ENCODE assay signal across 1 cellular context in genomic region chr20:63082308-63082938, GRCh38.
TF ChIP-seq lines count a peak whose summit lies in the region.

No MANE protein-coding gene starts in this region.

TF ChIP-seq in HepG2, 621 proteins besides CTCF, POLR2A, EP300 and RAD21 (continued from another document and continues in another):
- peak; percentile 36; the same call in 1 of the 2 replicates for TF ChIP-seq RERE (CRISPR knock-in tag; IDR thresholded peaks at IDR 0.05; ENCODE audit: low read depth)
- TF ChIP-seq, protein P1, sequence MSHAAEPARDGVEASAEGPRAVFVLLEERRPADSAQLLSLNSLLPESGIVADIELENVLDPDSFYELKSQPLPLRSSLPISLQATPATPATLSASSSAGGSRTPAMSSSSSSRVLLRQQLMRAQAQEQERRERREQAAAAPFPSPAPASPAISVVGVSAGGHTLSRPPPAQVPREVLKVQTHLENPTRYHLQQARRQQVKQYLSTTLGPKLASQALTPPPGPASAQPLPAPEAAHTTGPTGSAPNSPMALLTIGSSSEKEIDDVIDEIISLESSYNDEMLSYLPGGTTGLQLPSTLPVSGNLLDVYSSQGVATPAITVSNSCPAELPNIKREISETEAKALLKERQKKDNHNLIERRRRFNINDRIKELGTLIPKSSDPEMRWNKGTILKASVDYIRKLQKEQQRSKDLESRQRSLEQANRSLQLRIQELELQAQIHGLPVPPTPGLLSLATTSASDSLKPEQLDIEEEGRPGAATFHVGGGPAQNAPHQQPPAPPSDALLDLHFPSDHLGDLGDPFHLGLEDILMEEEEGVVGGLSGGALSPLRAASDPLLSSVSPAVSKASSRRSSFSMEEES (CRISPR knock-in tag; IDR thresholded peaks at IDR 0.05) = peak; percentile 90
- TF ChIP-seq EEA1 (CRISPR knock-in tag; IDR thresholded peaks at IDR 0.05; ENCODE audit: borderline replicate concordance) = peak; percentile 93
- TF ChIP-seq ZBTB14 (CRISPR knock-in tag; IDR thresholded peaks at IDR 0.05) = no peak
- no peak for TF ChIP-seq ZSCAN5A (CRISPR knock-in tag; IDR thresholded peaks at IDR 0.05; ENCODE audit: borderline replicate concordance)
- TF ChIP-seq CENPX (CRISPR knock-in tag; IDR thresholded peaks at IDR 0.05) = no peak
- no peak for TF ChIP-seq CSRNP1 (CRISPR knock-in tag; IDR thresholded peaks at IDR 0.05)
- TF ChIP-seq PAX8 (CRISPR knock-in tag; IDR thresholded peaks at IDR 0.05; ENCODE audit: borderline replicate concordance) = peak; percentile 96; the same call in 1 of the 2 replicates
- TF ChIP-seq, protein P2, sequence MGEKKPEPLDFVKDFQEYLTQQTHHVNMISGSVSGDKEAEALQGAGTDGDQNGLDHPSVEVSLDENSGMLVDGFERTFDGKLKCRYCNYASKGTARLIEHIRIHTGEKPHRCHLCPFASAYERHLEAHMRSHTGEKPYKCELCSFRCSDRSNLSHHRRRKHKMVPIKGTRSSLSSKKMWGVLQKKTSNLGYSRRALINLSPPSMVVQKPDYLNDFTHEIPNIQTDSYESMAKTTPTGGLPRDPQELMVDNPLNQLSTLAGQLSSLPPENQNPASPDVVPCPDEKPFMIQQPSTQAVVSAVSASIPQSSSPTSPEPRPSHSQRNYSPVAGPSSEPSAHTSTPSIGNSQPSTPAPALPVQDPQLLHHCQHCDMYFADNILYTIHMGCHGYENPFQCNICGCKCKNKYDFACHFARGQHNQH (CRISPR knock-in tag; IDR thresholded peaks at IDR 0.05) = peak; percentile 90
- TF ChIP-seq ZNF720 (CRISPR knock-in tag; IDR thresholded peaks at IDR 0.05) = 0 out of 2 replicates have a peak, but pooled peaks have one; percentile 37
- TF ChIP-seq YEATS4 (CRISPR knock-in tag; IDR thresholded peaks at IDR 0.05; ENCODE audit: borderline replicate concordance) = peak; percentile 41; the same call in 1 of the 2 replicates
- no peak for TF ChIP-seq MAFG (CRISPR knock-in tag; IDR thresholded peaks at IDR 0.05)
- no peak for TF ChIP-seq SP5 (CRISPR knock-in tag; IDR thresholded peaks at IDR 0.05; ENCODE audit: borderline replicate concordance, low read depth)
- TF ChIP-seq GZF1 (CRISPR knock-in tag; IDR thresholded peaks at IDR 0.05) = peak; percentile 88
- no peak for TF ChIP-seq ATRX (CRISPR knock-in tag; IDR thresholded peaks at IDR 0.05; ENCODE audit: borderline replicate concordance)
- no peak for TF ChIP-seq PHB2 (IDR thresholded peaks at IDR 0.05; ENCODE audit: partially characterized antibody)
- TF ChIP-seq ISX (CRISPR knock-in tag; conservative IDR thresholded peaks at IDR 0.05) = peak; percentile 89; the same call in 1 of the 2 replicates
- peak; percentile 83 for TF ChIP-seq MEF2D (CRISPR knock-in tag; IDR thresholded peaks at IDR 0.05)
- TF ChIP-seq CCDC6 (CRISPR knock-in tag; IDR thresholded peaks at IDR 0.05) = peak; percentile 80; the same call in 1 of the 2 replicates
- no peak; the same call in 1 of the 2 replicates for TF ChIP-seq NFYB (CRISPR knock-in tag; IDR thresholded peaks at IDR 0.05)
- TF ChIP-seq KDM2A (CRISPR knock-in tag; IDR thresholded peaks at IDR 0.05; ENCODE audit: borderline replicate concordance, low read depth) = peak; percentile 88
- no peak for TF ChIP-seq SCMH1 (CRISPR knock-in tag; IDR thresholded peaks at IDR 0.05; ENCODE audit: borderline replicate concordance)
- peak; percentile 82 for TF ChIP-seq IRF2 (CRISPR knock-in tag; IDR thresholded peaks at IDR 0.05)
- TF ChIP-seq HINFP (CRISPR knock-in tag; IDR thresholded peaks at IDR 0.05; ENCODE audit: low read depth) = peak; percentile 80; the same call in 1 of the 2 replicates
- peak; percentile 63; the same call in 1 of the 2 replicates for TF ChIP-seq AKNA (CRISPR knock-in tag; IDR thresholded peaks at IDR 0.05; ENCODE audit: borderline replicate concordance)
- peak; percentile 97 for TF ChIP-seq ZNF790 (CRISPR knock-in tag; IDR thresholded peaks at IDR 0.05; ENCODE audit: borderline replicate concordance)
- TF ChIP-seq ZMAT3 (CRISPR knock-in tag; conservative IDR thresholded peaks at IDR 0.05) = peak; percentile 96
- peak; percentile 79; the same call in 1 of the 2 replicates for TF ChIP-seq NR1H2 (CRISPR knock-in tag; IDR thresholded peaks at IDR 0.05; ENCODE audit: borderline replicate concordance, low read depth)
- TF ChIP-seq, protein P3, sequence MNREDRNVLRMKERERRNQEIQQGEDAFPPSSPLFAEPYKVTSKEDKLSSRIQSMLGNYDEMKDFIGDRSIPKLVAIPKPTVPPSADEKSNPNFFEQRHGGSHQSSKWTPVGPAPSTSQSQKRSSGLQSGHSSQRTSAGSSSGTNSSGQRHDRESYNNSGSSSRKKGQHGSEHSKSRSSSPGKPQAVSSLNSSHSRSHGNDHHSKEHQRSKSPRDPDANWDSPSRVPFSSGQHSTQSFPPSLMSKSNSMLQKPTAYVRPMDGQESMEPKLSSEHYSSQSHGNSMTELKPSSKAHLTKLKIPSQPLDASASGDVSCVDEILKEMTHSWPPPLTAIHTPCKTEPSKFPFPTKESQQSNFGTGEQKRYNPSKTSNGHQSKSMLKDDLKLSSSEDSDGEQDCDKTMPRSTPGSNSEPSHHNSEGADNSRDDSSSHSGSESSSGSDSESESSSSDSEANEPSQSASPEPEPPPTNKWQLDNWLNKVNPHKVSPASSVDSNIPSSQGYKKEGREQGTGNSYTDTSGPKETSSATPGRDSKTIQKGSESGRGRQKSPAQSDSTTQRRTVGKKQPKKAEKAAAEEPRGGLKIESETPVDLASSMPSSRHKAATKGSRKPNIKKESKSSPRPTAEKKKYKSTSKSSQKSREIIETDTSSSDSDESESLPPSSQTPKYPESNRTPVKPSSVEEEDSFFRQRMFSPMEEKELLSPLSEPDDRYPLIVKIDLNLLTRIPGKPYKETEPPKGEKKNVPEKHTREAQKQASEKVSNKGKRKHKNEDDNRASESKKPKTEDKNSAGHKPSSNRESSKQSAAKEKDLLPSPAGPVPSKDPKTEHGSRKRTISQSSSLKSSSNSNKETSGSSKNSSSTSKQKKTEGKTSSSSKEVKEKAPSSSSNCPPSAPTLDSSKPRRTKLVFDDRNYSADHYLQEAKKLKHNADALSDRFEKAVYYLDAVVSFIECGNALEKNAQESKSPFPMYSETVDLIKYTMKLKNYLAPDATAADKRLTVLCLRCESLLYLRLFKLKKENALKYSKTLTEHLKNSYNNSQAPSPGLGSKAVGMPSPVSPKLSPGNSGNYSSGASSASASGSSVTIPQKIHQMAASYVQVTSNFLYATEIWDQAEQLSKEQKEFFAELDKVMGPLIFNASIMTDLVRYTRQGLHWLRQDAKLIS (CRISPR knock-in tag; IDR thresholded peaks at IDR 0.05) = no peak
- TF ChIP-seq REL (CRISPR knock-in tag; conservative IDR thresholded peaks at IDR 0.05) = no peak
- TF ChIP-seq ZNF570 (CRISPR knock-in tag; IDR thresholded peaks at IDR 0.05; ENCODE audit: borderline replicate concordance) = no peak
